1 cellular context compared by ENCODE assay signal in the genomic region with DNA sequence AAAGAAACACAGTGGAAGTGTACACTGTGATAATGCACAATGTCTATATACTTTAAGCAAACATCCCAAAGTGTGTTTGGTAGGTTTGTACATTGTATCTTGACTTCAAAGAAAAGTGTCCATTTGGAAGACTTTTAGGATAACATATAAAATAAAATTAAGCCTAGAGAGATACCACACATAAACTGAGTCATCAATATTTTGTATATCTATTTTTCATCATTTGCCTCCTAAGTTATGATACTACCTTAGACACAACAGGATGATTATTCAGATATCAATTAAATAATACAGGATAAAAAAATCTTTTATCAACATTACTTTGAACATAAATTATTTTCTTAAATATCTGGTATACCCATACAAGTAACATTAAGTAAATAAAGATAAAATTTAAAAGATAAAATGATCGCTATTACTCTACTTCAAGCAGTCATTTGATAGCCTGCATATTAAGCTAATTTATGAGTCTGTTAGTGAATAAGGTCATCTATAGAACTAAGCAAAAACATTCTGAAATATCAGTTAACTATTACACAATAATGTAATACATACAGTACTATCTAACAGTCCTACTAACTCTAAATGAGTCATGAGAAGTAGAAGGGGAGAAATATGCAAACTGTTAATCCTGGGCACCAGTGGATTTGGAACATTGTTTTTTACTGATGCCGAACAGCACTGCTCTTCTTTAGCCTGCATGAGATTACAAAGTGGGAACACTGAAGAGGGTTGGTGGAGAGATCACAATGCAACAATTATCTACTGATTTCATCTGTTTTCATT.
TF ChIP-seq lines count a peak whose summit lies in the region.

No MANE protein-coding gene starts in this region.

TF ChIP-seq in K562, 482 proteins besides CTCF, POLR2A, EP300 and RAD21:
- TF ChIP-seq TCF7 (IDR thresholded peaks at IDR 0.05; ENCODE audit: borderline replicate concordance) (no peak), CEBPB (tag; IDR thresholded peaks at IDR 0.05) (peak; percentile 76), CBX1 (IDR thresholded peaks at IDR 0.05; ENCODE audit: low read depth) (no peak), ZNF316 (IDR thresholded peaks at IDR 0.05) (peak; percentile 73; the same call in 1 of the 2 replicates), C11orf30 (IDR thresholded peaks at IDR 0.05; ENCODE audit: low read depth) (peak; percentile 28; the same call in 1 of the 2 replicates), CEBPG (CRISPR knock-in tag; IDR thresholded peaks at IDR 0.05) (no peak), CEBPG (tag; conservative IDR thresholded peaks at IDR 0.05 in 1 of 2, IDR thresholded peaks at IDR 0.05 in 1 of 2) (peak; percentile 31 to 71; a peak in 2 of 4 replicates)
- TF ChIP-seq, protein P1, sequence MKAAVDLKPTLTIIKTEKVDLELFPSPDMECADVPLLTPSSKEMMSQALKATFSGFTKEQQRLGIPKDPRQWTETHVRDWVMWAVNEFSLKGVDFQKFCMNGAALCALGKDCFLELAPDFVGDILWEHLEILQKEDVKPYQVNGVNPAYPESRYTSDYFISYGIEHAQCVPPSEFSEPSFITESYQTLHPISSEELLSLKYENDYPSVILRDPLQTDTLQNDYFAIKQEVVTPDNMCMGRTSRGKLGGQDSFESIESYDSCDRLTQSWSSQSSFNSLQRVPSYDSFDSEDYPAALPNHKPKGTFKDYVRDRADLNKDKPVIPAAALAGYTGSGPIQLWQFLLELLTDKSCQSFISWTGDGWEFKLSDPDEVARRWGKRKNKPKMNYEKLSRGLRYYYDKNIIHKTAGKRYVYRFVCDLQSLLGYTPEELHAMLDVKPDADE (conservative IDR thresholded peaks at IDR 0.05; ENCODE audit: control insufficient read depth, low read depth, low read length): no peak
